ENCODE assay signal across 8 cellular contexts in the genomic region with DNA sequence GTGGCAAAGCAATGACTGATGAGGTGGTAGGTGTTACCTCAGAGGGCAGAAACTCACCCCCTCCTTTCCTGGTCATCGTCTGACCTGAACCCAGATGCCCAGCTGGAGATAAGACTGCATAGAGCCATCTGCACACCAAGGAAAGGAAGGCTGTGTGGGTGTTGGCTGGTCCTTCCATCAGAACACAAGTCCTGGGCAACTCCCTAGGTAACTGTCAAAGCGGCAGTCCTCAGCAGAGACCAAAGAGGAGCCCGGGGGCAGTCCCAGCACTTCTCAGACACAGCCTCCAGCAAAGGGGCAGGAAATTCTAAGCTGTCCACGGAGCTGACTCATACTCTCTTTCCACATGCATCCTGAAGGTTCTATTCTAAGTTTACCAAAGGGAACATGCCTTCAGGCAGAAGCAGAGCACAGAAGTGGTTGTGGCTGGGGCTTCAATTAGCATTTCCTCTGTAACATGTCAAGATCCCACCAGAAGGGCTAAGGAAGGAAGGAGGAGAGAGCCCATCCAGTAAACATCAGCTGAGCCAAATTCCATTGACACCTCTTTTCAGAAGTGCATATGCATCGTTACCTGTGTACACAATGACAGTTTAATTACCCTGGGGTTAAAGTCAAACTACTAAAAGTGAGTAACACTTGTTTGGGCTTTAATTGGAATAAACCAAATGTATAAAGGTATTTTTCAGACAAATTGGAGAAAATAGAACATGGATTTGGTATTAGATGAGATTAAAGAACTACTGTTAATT. TPM values are rescaled to one million over a fixed set of nuclear protein-coding genes. Genes with fewer than 3 reads are reported as not detected.
A peak's percentile ranks its signal among the peaks of the same experiment; 100 is the strongest.
DNase-seq lines count a peak whose midpoint lies in the region; ATAC-seq and TF ChIP-seq lines count a peak whose summit lies in the region.

No MANE protein-coding gene starts in this region.

- no peaks in the 10 kb centered on the region for H3K9me3 Mint-ChIP-seq in glutamatergic neuron (ENCODE audit: unreplicated experiment)

- no peaks in the 10 kb centered on the region for H3K27me3 Mint-ChIP-seq in glutamatergic neuron (ENCODE audit: unreplicated experiment)

- TF ChIP-seq CTCF in RWPE1 (conservative IDR thresholded peaks at IDR 0.05; ENCODE audit: low read depth) (no peak), fibroblast of the aortic adventitia (IDR thresholded peaks at IDR 0.05; ENCODE audit: insufficient read depth, low read length) (no peak), glutamatergic neuron (IDR thresholded peaks at IDR 0.05; ENCODE audit: partially characterized antibody, unreplicated experiment) (no peak)

- H3K4me3 Mint-ChIP-seq in glutamatergic neuron (ENCODE audit: unreplicated experiment), result no peak overlapping the region

- ATAC-seq in HG02571 (IDR thresholded peaks at IDR 0.05; ENCODE audit: unreplicated experiment) (no peak), GM19467 (IDR thresholded peaks at IDR 0.05; ENCODE audit: unreplicated experiment) (no peak)

- CTCF ChIA-PET in RWPE1 (lab: Yijun Ruan, JAX), result interaction anchor here (0.8 to 1.4 kb wide), 2 partner anchors 11 to 48 kb away, joined by 3 read pairs; no protein-coding TSS in a partner anchor

- POLR2A ChIA-PET in RWPE1 (lab: Yijun Ruan, JAX; ENCODE audit: low non-redundant PET), result no interaction called here

- peaks cover 42% of the 10 kb centered on the region for H3K4me1 Mint-ChIP-seq in glutamatergic neuron (ENCODE audit: low read depth, unreplicated experiment)

- no peaks in the 10 kb centered on the region for H3K36me3 Mint-ChIP-seq in glutamatergic neuron (ENCODE audit: unreplicated experiment)

- DNase-seq in activated T-cell treated with anti-CD3 and anti-CD28 coated beads for 48 hours (ENCODE audit: low read depth), result peak; percentile 8
- no peak for DNase-seq in activated T-cell treated with anti-CD3 and anti-CD28 coated beads, Interleukin-2, amount 50 U/mL, for 48 hours
- peak; percentile 65 for DNase-seq in RWPE1 (ENCODE audit: low spot score)
- peak; percentile 69 for DNase-seq in fibroblast of the aortic adventitia (ENCODE audit: low read depth)
- DNase-seq in glutamatergic neuron, result no peak

- H3K4me3 ChIP-seq in fibroblast of the aortic adventitia (ENCODE audit: low read depth, low read length), result no peak overlapping the region

- H3K27ac Mint-ChIP-seq in glutamatergic neuron (ENCODE audit: unreplicated experiment), result no peak overlapping the region

- H3K27ac ChIP-seq in RWPE1 (peak overlapping the region; percentile 73), temporal lobe (ENCODE audit: low read depth, low read length) (peak overlapping the region; percentile 12)

RNA-seq across cellular contexts. Expression of a gene that starts 54.7 kb away (rescaled TPM):
- total RNA-seq in fibroblast of the aortic adventitia (ENCODE audit: low replicate concordance) (11.9 and 20.6 TPM in 2 replicates), temporal lobe (14.8 TPM), glutamatergic neuron (ENCODE audit: unreplicated experiment) (54.5 TPM)

Comparison
In these comparisons a context has a peak if more than half of its experiments do, and no peak if none do; other contexts are left out.
1. DNase-seq: peak in activated T-cell treated with anti-CD3 and anti-CD28 coated beads for 48 hours (single experiment), RWPE1 (single experiment) and fibroblast of the aortic adventitia (single experiment); none in activated T-cell treated with anti-CD3 and anti-CD28 coated beads, Interleukin-2, amount 50 U/mL, for 48 hours (0 of 2) and glutamatergic neuron (single experiment).